ENCODE assay signal across 33 cellular contexts in the genomic region with DNA sequence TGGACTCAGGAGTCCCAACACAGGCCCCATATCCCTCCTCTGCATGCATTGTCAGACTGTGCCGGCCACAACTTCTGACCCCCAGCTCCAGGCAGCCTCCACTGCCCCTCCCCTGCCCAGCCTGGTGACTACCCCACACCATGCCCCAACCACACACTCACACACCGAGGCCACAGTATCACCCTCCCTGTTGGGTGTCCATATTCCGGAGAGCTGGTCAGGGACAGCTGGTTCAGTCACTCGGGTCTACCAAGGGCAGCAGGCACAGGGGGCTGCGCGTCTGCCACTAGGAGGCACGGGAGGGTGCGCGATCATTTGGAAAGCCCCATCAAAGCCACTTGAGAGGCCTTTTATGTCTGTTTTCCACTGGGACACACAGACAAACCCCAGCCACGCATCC. TPM values are rescaled to one million over a fixed set of nuclear protein-coding genes. Genes with fewer than 3 reads are reported as not detected.
"Had no signal": no experiment of that assay in that cellular context is flagged by ENCODE, and none has a peak within 500 bp of the region (broad histone marks: within the 10 kb centered on the region; RNA-seq: fewer than 3 reads in every experiment).

No MANE protein-coding gene starts in this region.

- H3K36me3 ChIP-seq: adrenal gland, brain microvascular endothelial cell, breast epithelium had no signal

- H3K27me3 ChIP-seq: body of pancreas, brain microvascular endothelial cell had no signal

- H3K27ac ChIP-seq: adrenal gland, body of pancreas, brain microvascular endothelial cell, breast epithelium, VCaP had no signal

- H3K4me1 ChIP-seq: adrenal gland, body of pancreas, breast epithelium had no signal

- H3K9me3 ChIP-seq: adrenal gland, body of pancreas, breast epithelium had no signal

- ATAC-seq: activated CD8-positive, alpha-beta T cell treated with anti-CD3 and anti-CD28 coated beads for 36 hours; activated naive CD4-positive, alpha-beta T cell treated with anti-CD3 and anti-CD28 coated beads, Interleukin-2, amount 50 U/mL, for 72 hours; activated T-cell treated with anti-CD3 and anti-CD28 coated beads, Interleukin-2, amount 50 U/mL, for 4 hours; activated T-cell treated with anti-CD3 and anti-CD28 coated beads, Interleukin-2, amount 50 U/mL, for 72 hours; activated T-helper 17 cell treated with anti-CD3 and anti-CD28 coated beads, Interleukin-2, amount 50 U/mL, for 72 hours; body of pancreas had no signal

- DNase-seq: activated B cell treated with CpG ODN at 0.5 μM for 24 hours; activated CD4-positive, alpha-beta memory T cell treated with anti-CD3 and anti-CD28 coated beads for 36 hours; activated CD4-positive, alpha-beta T cell treated with anti-CD3 and anti-CD28 coated beads for 4 hours; activated CD4-positive, alpha-beta T cell treated with anti-CD3 and anti-CD28 coated beads, Interleukin-2, amount 10 ng/mL, durations not matched to agents 24 days and 14 days; activated CD4-positive, alpha-beta T cell treated with anti-CD3 and anti-CD28 coated beads, Interleukin-2, amount 50 U/mL, for 1 hour; activated CD4-positive, alpha-beta T cell treated with anti-CD3 and anti-CD28 coated beads, Interleukin-2, amount 50 U/mL, for 4 hours; activated CD4-positive, CD25-positive, alpha-beta regulatory T cell treated with anti-CD3 and anti-CD28 coated beads, Interleukin-2, amount 50 U/mL, for 72 hours; activated CD8-positive, alpha-beta memory T cell treated with anti-CD3 and anti-CD28 coated beads, Interleukin-2, amount 50 U/mL, for 4 hours; activated CD8-positive, alpha-beta T cell treated with anti-CD3 and anti-CD28 coated beads for 36 hours; activated effector memory CD4-positive, alpha-beta T cell treated with anti-CD3 and anti-CD28 coated beads, Interleukin-2, amount 50 U/mL, for 16 hours; activated gamma-delta T cell treated with Interleukin-2 at 50 U/mL for 16 hours; activated naive CD4-positive, alpha-beta T cell; activated naive CD4-positive, alpha-beta T cell treated with anti-CD3 and anti-CD28 coated beads for 36 hours; activated naive CD4-positive, alpha-beta T cell treated with anti-CD3 and anti-CD28 coated beads, Interleukin-2, amount 50 U/mL, for 16 hours; activated naive CD8-positive, alpha-beta T cell treated with anti-CD3 and anti-CD28 coated beads for 36 hours; activated T-cell treated with anti-CD3 and anti-CD28 coated beads for 4 hours; activated T-cell treated with anti-CD3 and anti-CD28 coated beads, Interleukin-2, amount 50 U/mL, for 1 hour; activated T-cell treated with anti-CD3 and anti-CD28 coated beads, Interleukin-2, amount 50 U/mL, for 4 hours; activated T-cell treated with anti-CD3 and anti-CD28 coated beads, Interleukin-2, amount 50 U/mL, for 72 hours; adrenal gland; amniotic stem cell; aorta; body of pancreas; brain microvascular endothelial cell; central memory CD4-positive, alpha-beta T cell; T-helper 1 cell; T-helper 2 cell; T-helper 9 cell had no signal

- H3K4me3 ChIP-seq: adrenal gland, body of pancreas, breast epithelium had no signal

RNA-seq across cellular contexts. Expression of a gene that starts 55.2 kb away (rescaled TPM):
- total RNA-seq: activated B cell treated with CpG ODN at 0.5 μM for 24 hours; activated CD4-positive, alpha-beta memory T cell treated with anti-CD3 and anti-CD28 coated beads for 36 hours; activated CD4-positive, alpha-beta T cell treated with anti-CD3 and anti-CD28 coated beads, Interleukin-2, amount 10 ng/mL, durations not matched to agents 24 days and 14 days; activated CD8-positive, alpha-beta memory T cell treated with anti-CD3 and anti-CD28 coated beads for 36 hours; activated CD8-positive, alpha-beta T cell treated with anti-CD3 and anti-CD28 coated beads for 36 hours; activated naive CD4-positive, alpha-beta T cell treated with anti-CD3 and anti-CD28 coated beads for 36 hours; activated naive CD4-positive, alpha-beta T cell treated with anti-CD3 and anti-CD28 coated beads, Interleukin-2, amount 50 U/mL, for 72 hours; activated naive CD8-positive, alpha-beta T cell treated with anti-CD3 and anti-CD28 coated beads for 36 hours; activated T-cell treated with anti-CD3 and anti-CD28 coated beads, Interleukin-2, amount 50 U/mL, for 72 hours; activated T-helper 17 cell treated with anti-CD3 and anti-CD28 coated beads, Interleukin-2, amount 50 U/mL, for 72 hours; body of pancreas; breast epithelium had no signal
